ENCODE assay signal across 8 cellular contexts in genomic region chr16:48244080-48244862, GRCh38. TPM values are rescaled to one million over a fixed set of nuclear protein-coding genes. Genes with fewer than 3 reads are reported as not detected.
DNase-seq lines count a peak whose midpoint lies in the region; ATAC-seq and TF ChIP-seq lines count a peak whose summit lies in the region.

TSS of gene LONP2 (plus strand) at chr16:48244300. CDS start at chr16:48244389, 89 bp downstream.

- DNase-seq in EL, result peak; percentile 87
- DNase-seq in GOT3 (lab: John Stamatoyannopoulos, UW), result peak; percentile 70
- DNase-seq in LNCaP clone FGC (ENCODE audit: low read depth), result peak; percentile 82
- peak; percentile 91 to 92 for DNase-seq in SHP77 (lab: John Stamatoyannopoulos, UW)
- peak; percentile 89 for DNase-seq in activated effector memory CD4-positive, alpha-beta T cell treated with Interleukin-2 at 50 U/mL for 16 hours
- DNase-seq in fibroblast of the aortic adventitia (ENCODE audit: low read depth), result peak; percentile 87
- DNase-seq in stimulated activated naive CD8-positive, alpha-beta T cell treated with anti-CD3 and anti-CD28 coated beads, Interleukin-15, Interleukin-2, amounts not matched to agents 100 U/mL and 50 U/mL, for 24 hours, result peak; percentile 94

- H3K27ac Mint-ChIP-seq in nephron, result peak within 1 kb of the TSS; percentile 74 to 97 (median 96)

- peaks cover 14% of the 10 kb centered on the region for H3K4me1 Mint-ChIP-seq in nephron

- peak; percentile 98 for ATAC-seq in stimulated activated naive CD8-positive, alpha-beta T cell treated with anti-CD3 and anti-CD28 coated beads, Interleukin-15, Interleukin-2, amounts not matched to agents 100 U/mL and 50 U/mL, for 24 hours

- H3K4me3 Mint-ChIP-seq in nephron, result peak within 1 kb of the TSS; percentile 94 to 98 (median 95)

- H3K9me3 Mint-ChIP-seq in nephron, result peaks cover 9% of the 10 kb centered on the region

- peaks cover 4% of the 10 kb centered on the region for H3K36me3 Mint-ChIP-seq in nephron (ENCODE audit: low read depth)

- peaks cover 3% of the 10 kb centered on the region for H3K27me3 Mint-ChIP-seq in nephron (ENCODE audit: low read depth)

- H3K4me3 ChIP-seq in LNCaP clone FGC (ENCODE audit: low read depth, low read length) (peak within 1 kb of the TSS; percentile 81), fibroblast of the aortic adventitia (ENCODE audit: low read depth, low read length) (peak within 1 kb of the TSS; percentile 91)

- TF ChIP-seq CTCF in LNCaP clone FGC (IDR thresholded peaks at IDR 0.05; ENCODE audit: control insufficient read depth, extremely low read depth, insufficient read depth) (no peak), fibroblast of the aortic adventitia (IDR thresholded peaks at IDR 0.05; ENCODE audit: insufficient read depth, low read length) (no peak), nephron (IDR thresholded peaks at IDR 0.05; ENCODE audit: unreplicated experiment in 3 of 3) (no peak)

RNA-seq across cellular contexts. Expression of gene LONP2, which starts in this region (rescaled TPM):
- total RNA-seq in fibroblast of the aortic adventitia (ENCODE audit: low replicate concordance), result 28.3 and 49.3 TPM in 2 replicates

Comparison
In these comparisons a context has a peak if more than half of its experiments do, and no peak if none do; other contexts are left out.
1. Peak in every context shown above with its lines: DNase-seq, ATAC-seq and H3K4me3 ChIP-seq.